12 cellular contexts compared by ENCODE assay signal in genomic region chr15:38406451-38406850, GRCh38.
"Had no signal": no experiment of that assay in that cellular context is flagged by ENCODE, and none has a peak within 500 bp of the region (broad histone marks: within the 10 kb centered on the region; RNA-seq: fewer than 3 reads in every experiment).

No MANE protein-coding gene starts in this region.

- H3K4me3 Mint-ChIP-seq: activated naive CD8-positive, alpha-beta T cell treated with anti-CD3 and anti-CD28 coated beads, Interleukin-2, amount 50 U/mL, for 24 hours; mesothelial cell of epicardium; T-helper 2 cell treated with Interferon-gamma antibody and Interleukin-4, amounts not matched to agents 5 μg/mL and 100 μg/mL, for 36 hours had no signal

- H3K27ac Mint-ChIP-seq: activated naive CD8-positive, alpha-beta T cell treated with anti-CD3 and anti-CD28 coated beads, Interleukin-2, amount 50 U/mL, for 24 hours; mesothelial cell of epicardium; T-helper 2 cell treated with Interferon-gamma antibody and Interleukin-4, amounts not matched to agents 5 μg/mL and 100 μg/mL, for 36 hours had no signal

- H3K27ac ChIP-seq: coronary artery, gastroesophageal sphincter, left ventricle myocardium inferior had no signal

- H3K36me3 ChIP-seq: gastroesophageal sphincter, left ventricle myocardium inferior had no signal

- H3K27me3 ChIP-seq: gastroesophageal sphincter had no signal

- DNase-seq: activated naive CD8-positive, alpha-beta T cell treated with anti-CD3 and anti-CD28 coated beads, Interleukin-2, amount 50 U/mL, for 24 hours; caudate nucleus; effector CD8-positive, alpha-beta T cell; kidney; left ventricle myocardium inferior; retina; stimulated activated CD4-positive, alpha-beta T cell treated with anti-CD3 and anti-CD28 coated beads, Interleukin-4, amount 100 ng/mL, for 4 hours; SW 1271 had no signal

- ATAC-seq: activated naive CD8-positive, alpha-beta T cell treated with anti-CD3 and anti-CD28 coated beads, Interleukin-2, amount 50 U/mL, for 24 hours; gastroesophageal sphincter had no signal

- H3K9me3 ChIP-seq: gastroesophageal sphincter, left ventricle myocardium inferior had no signal

- H3K4me3 ChIP-seq: coronary artery, gastroesophageal sphincter, left ventricle myocardium inferior had no signal

- H3K9me3 Mint-ChIP-seq: activated naive CD8-positive, alpha-beta T cell treated with anti-CD3 and anti-CD28 coated beads, Interleukin-2, amount 50 U/mL, for 24 hours; T-helper 2 cell treated with Interferon-gamma antibody and Interleukin-4, amounts not matched to agents 5 μg/mL and 100 μg/mL, for 36 hours had no signal

- H3K4me1 ChIP-seq: gastroesophageal sphincter, left ventricle myocardium inferior had no signal

- H3K36me3 Mint-ChIP-seq: mesothelial cell of epicardium had no signal

- H3K4me1 Mint-ChIP-seq: activated naive CD8-positive, alpha-beta T cell treated with anti-CD3 and anti-CD28 coated beads, Interleukin-2, amount 50 U/mL, for 24 hours; mesothelial cell of epicardium had no signal
